ENCODE assay signal across 18 cellular contexts in genomic region chr7:39908973-39909372, GRCh38. TPM values are rescaled to one million over a fixed set of nuclear protein-coding genes. Genes with fewer than 3 reads are reported as not detected.
DNase-seq lines count a peak whose midpoint lies in the region; ATAC-seq, FAIRE-seq and TF ChIP-seq lines count a peak whose summit lies in the region.
"Had no signal": no experiment of that assay in that cellular context is flagged by ENCODE, and none has a peak within 500 bp of the region (broad histone marks: within the 10 kb centered on the region; RNA-seq: fewer than 3 reads in every experiment).

No MANE protein-coding gene starts in this region.

- no peak overlapping the region for H2BK5ac ChIP-seq in IMR-90 (ENCODE audit: low read depth, low read length, poor library complexity, severe bottlenecking)
- no peak overlapping the region for H2BK5ac ChIP-seq in H1 (ENCODE audit: low read depth, low read length)

- no peak overlapping the region for H3K9ac ChIP-seq in IMR-90 (ENCODE audit: low read depth, low read length)
- H3K9ac ChIP-seq in H1 (replicated peaks in 1 of 4; ENCODE audit: extremely low read depth in 1 of 4, low read depth in 3 of 4, low read length in 3 of 4) = no peak overlapping the region
- H3K9ac ChIP-seq: BLaER1 treated with 17β-estradiol and CSF1 and Interleukin-3, amounts not matched to agents 10 nM and 100 nM had no signal

- TF ChIP-seq EP300 in H1 (IDR thresholded peaks at IDR 0.05; ENCODE audit: borderline replicate concordance in 1 of 2, low read depth in 2 of 2, low read length in 2 of 2) = no peak

- H3K4me1 Mint-ChIP-seq in osteocyte (ENCODE audit: unreplicated experiment) = no peaks in the 10 kb centered on the region
- H3K4me1 Mint-ChIP-seq: B cell; CD4-positive, CD25-positive, alpha-beta regulatory T cell had no signal

- H2AFZ ChIP-seq in IMR-90 (replicated peaks; ENCODE audit: low read length, poor library complexity) (peak overlapping the region; percentile 53), H1 (ENCODE audit: low read length) (peak overlapping the region; percentile 59; the same call in 1 of the 2 replicates)

- peaks cover 3% of the 10 kb centered on the region; the same call in 1 of the 2 replicates for H3K27me3 ChIP-seq in IMR-90 (ENCODE audit: control insufficient read depth, insufficient read depth, low read length)
- no peaks in the 10 kb centered on the region for H3K27me3 ChIP-seq in H1 (replicated peaks in 1 of 4; ENCODE audit: control insufficient read depth in 3 of 4, extremely low read depth in 1 of 4, insufficient read depth in 3 of 4, low read length in 3 of 4)
- H3K27me3 ChIP-seq: BLaER1 treated with 17β-estradiol and CSF1 and Interleukin-3, amounts not matched to agents 10 nM and 100 nM had no signal

- DNase-seq in ELF-1 (ENCODE audit: low read depth, low spot score) (peak; percentile 46), IMR-90 (no peak), H1 (ENCODE audit: low read depth in 1 of 2, low spot score in 2 of 2) (no peak), osteocyte (ENCODE audit: extremely low spot score, unreplicated experiment) (peak; percentile 72), CD1c-positive myeloid dendritic cell (ENCODE audit: extremely low spot score) (no peak), cerebellar cortex (ENCODE audit: low spot score) (no peak)
- DNase-seq: CD4-positive, CD25-positive, alpha-beta regulatory T cell; CD8-positive, alpha-beta memory T cell; COR-L47; DMS 273 treated with DMSO at 0.1 percent for 48 hours; DMS53; GDM1 had no signal

- no peaks in the 10 kb centered on the region; the same call in 1 of the 2 replicates for H3K9me3 ChIP-seq in IMR-90 (ENCODE audit: control insufficient read depth, insufficient read depth, low read length)
- H3K9me3 ChIP-seq in H1 (ENCODE audit: insufficient read depth in 2 of 2, low read depth in 1 of 2, low read length in 1 of 2) = no peaks in the 10 kb centered on the region

- H3K23me2 ChIP-seq in H1 (ENCODE audit: low read depth, low read length) = no peaks in the 10 kb centered on the region

- TF ChIP-seq CTCF in IMR-90 (conservative IDR thresholded peaks at IDR 0.05; ENCODE audit: low read depth, low read length) (no peak), H1 (IDR thresholded peaks at IDR 0.05; ENCODE audit: control extremely low read depth in 1 of 3, insufficient read depth in 1 of 3, low read depth in 1 of 3, low read length in 3 of 3) (no peak), osteocyte (IDR thresholded peaks at IDR 0.05) (no peak)

- FAIRE-seq in H1 (lab: Jason Lieb, UNC) = no peak
- FAIRE-seq: GM12892, GM18507, K562 had no signal

- H3K27ac Mint-ChIP-seq in osteocyte (ENCODE audit: unreplicated experiment) = no peak overlapping the region
- H3K27ac Mint-ChIP-seq: B cell; CD4-positive, CD25-positive, alpha-beta regulatory T cell; CD8-positive, alpha-beta memory T cell had no signal

- H2BK120ac ChIP-seq in IMR-90 (ENCODE audit: low read depth, low read length) = no peak overlapping the region
- H2BK120ac ChIP-seq in H1 (replicated peaks; ENCODE audit: low read depth, low read length) = no peak overlapping the region

- no peak overlapping the region for H4K5ac ChIP-seq in IMR-90 (ENCODE audit: low read depth, low read length)
- no peak overlapping the region for H4K5ac ChIP-seq in H1 (ENCODE audit: insufficient read length, low read depth, low read length)

- POLR2A ChIA-PET in IMR-90 (lab: Charles Lee; ENCODE audit: unreplicated experiment) (no interaction called here), H1 (lab: Charles Lee; ENCODE audit: partially characterized antibody) (no interaction called here)

- H3K36me3 ChIP-seq in IMR-90 (ENCODE audit: control insufficient read depth, insufficient read depth, low read length) (no peaks in the 10 kb centered on the region), H1 (ENCODE audit: control insufficient read depth in 2 of 4, insufficient read depth in 4 of 4, low read length in 3 of 4) (no peaks in the 10 kb centered on the region)
- H3K36me3 ChIP-seq: BLaER1 treated with 17β-estradiol and CSF1 and Interleukin-3, amounts not matched to agents 10 nM and 100 nM; HAP-1 had no signal

- no peak overlapping the region for H4K91ac ChIP-seq in IMR-90 (ENCODE audit: insufficient read depth, low read depth, low read length)
- H4K91ac ChIP-seq in H1 (replicated peaks; ENCODE audit: insufficient read length, low read length) = no peak overlapping the region

- no peak overlapping the region for H3K4me3 Mint-ChIP-seq in osteocyte (ENCODE audit: unreplicated experiment)
- H3K4me3 Mint-ChIP-seq: B cell; CD8-positive, alpha-beta memory T cell had no signal

- ATAC-seq in IMR-90 (ENCODE audit: low read depth) = no peak
- ATAC-seq: K562 had no signal

- H2AK5ac ChIP-seq in IMR-90 (ENCODE audit: low read depth, low read length) (no peak overlapping the region), H1 (ENCODE audit: low read depth, low read length) (no peak overlapping the region)

- H3K18ac ChIP-seq in IMR-90 (ENCODE audit: low read depth, low read length) (no peak overlapping the region), H1 (ENCODE audit: extremely low read depth, low read length) (no peak overlapping the region)

- H3K27ac ChIP-seq in IMR-90 (ENCODE audit: insufficient read depth, low read length) = no peak overlapping the region
- no peak overlapping the region for H3K27ac ChIP-seq in H1 (ENCODE audit: low read depth, low read length)
- H3K27ac ChIP-seq: BLaER1 treated with 17β-estradiol and CSF1 and Interleukin-3, amounts not matched to agents 10 nM and 100 nM had no signal

- H3K36me3 Mint-ChIP-seq in osteocyte (ENCODE audit: unreplicated experiment) = no peaks in the 10 kb centered on the region

- H3K4ac ChIP-seq in IMR-90 (ENCODE audit: low read depth, low read length) (no peak overlapping the region), H1 (replicated peaks; ENCODE audit: insufficient read length, low read depth, low read length) (no peak overlapping the region)

- peaks cover 31% of the 10 kb centered on the region for H3K27me3 Mint-ChIP-seq in osteocyte (ENCODE audit: unreplicated experiment)

- H3K14ac ChIP-seq in IMR-90 (replicated peaks; ENCODE audit: low read depth, low read length) (no peak overlapping the region), H1 (ENCODE audit: insufficient read length) (no peak overlapping the region)

- no peak overlapping the region for H2BK20ac ChIP-seq in IMR-90 (ENCODE audit: low read depth, low read length)
- H2BK20ac ChIP-seq in H1 (ENCODE audit: low read length) = no peak overlapping the region

- H4K20me1 ChIP-seq in IMR-90 (ENCODE audit: insufficient read depth, low read length) (no peaks in the 10 kb centered on the region; the same call in 1 of the 2 replicates), H1 (replicated peaks in 1 of 2; ENCODE audit: control insufficient read depth in 1 of 2, insufficient read depth in 2 of 2, low read length in 2 of 2) (no peaks in the 10 kb centered on the region)
- H4K20me1 ChIP-seq: BLaER1 treated with 17β-estradiol and CSF1 and Interleukin-3, amounts not matched to agents 10 nM and 100 nM had no signal

- H4K8ac ChIP-seq in IMR-90 (ENCODE audit: low read depth in 2 of 2, low read length in 2 of 2) (no peak overlapping the region), H1 (ENCODE audit: extremely low read depth, insufficient read depth, low read length) (no peak overlapping the region)

- no peaks in the 10 kb centered on the region for H3K79me2 ChIP-seq in H1 (ENCODE audit: control insufficient read depth in 1 of 2, insufficient read depth in 2 of 2, low read length in 2 of 2)

- no CpG with 5 or more reads among the region's 4 CpGs for WGBS in IMR-90 (ENCODE audit: extremely low coverage in 2 of 2, insufficient read length in 1 of 2), 2 experiments
- WGBS in H1 (ENCODE audit: extremely low coverage in 1 of 2, insufficient coverage in 1 of 2, insufficient read length in 1 of 2, insufficient replicate concordance in 2 of 2, low coverage in 1 of 2, low lambda C conversion rate in 2 of 2, missing lambda C conversion rate in 1 of 2), 2 experiments = 89% methylated on average over 4 of the region's 4 CpGs; no CpG with 5 or more reads in 1 of the 2 experiments

- no peak overlapping the region for H2BK15ac ChIP-seq in IMR-90 (ENCODE audit: low read depth, low read length)
- H2BK15ac ChIP-seq in H1 (ENCODE audit: low read length) = no peak overlapping the region

- H3K23ac ChIP-seq in IMR-90 (ENCODE audit: low read depth, low read length) (no peak overlapping the region), H1 (ENCODE audit: insufficient read length) (no peak overlapping the region)

- dilution Hi-C loops in IMR-90 (cut with HindIII; ENCODE audit: low sequenced_read_pairs, unreplicated experiment) = no loop called here

- BruUV-seq in IMR-90 (replicated peaks; lab: Mats Ljungman, UMichigan) = no TSS peak

- H3K4me1 ChIP-seq in IMR-90 (ENCODE audit: control insufficient read depth, insufficient read depth, low read length) (peaks cover 1% of the 10 kb centered on the region; the same call in 1 of the 2 replicates), H1 (replicated peaks in 1 of 4; ENCODE audit: control insufficient read depth in 3 of 4, insufficient read depth in 4 of 4, low read length in 3 of 4) (no peaks in the 10 kb centered on the region)
- H3K4me1 ChIP-seq: HAP-1 had no signal

- TF ChIP-seq POLR2A in IMR-90 (IDR thresholded peaks at IDR 0.05; ENCODE audit: low read depth, low read length) (no peak), H1 (IDR thresholded peaks at IDR 0.05; ENCODE audit: control extremely low read depth in 1 of 2, low read depth in 2 of 2, low read length in 2 of 2) (no peak)

- H3K79me1 ChIP-seq in IMR-90 (ENCODE audit: low read depth in 1 of 2, low read length in 2 of 2) = no peaks in the 10 kb centered on the region
- no peaks in the 10 kb centered on the region for H3K79me1 ChIP-seq in H1 (ENCODE audit: low read depth, low read length)

- no peaks in the 10 kb centered on the region; the same call in 1 of the 2 replicates for H3K9me1 ChIP-seq in IMR-90 (ENCODE audit: insufficient read depth, low read length)

- TF ChIP-seq RAD21 in IMR-90 (IDR thresholded peaks at IDR 0.05; ENCODE audit: low read length) = no peak
- no peak for TF ChIP-seq RAD21 in H1 (IDR thresholded peaks at IDR 0.05 in 1 of 2, conservative IDR thresholded peaks at IDR 0.05 in 1 of 2; ENCODE audit: low read depth in 2 of 2, low read length in 2 of 2)

- CTCF ChIA-PET in IMR-90 (lab: Yijun Ruan, JAX) = no interaction called here
- CTCF ChIA-PET in H1 (lab: Charles Lee; ENCODE audit: partially characterized antibody) = interaction anchor here (0.5 to 2.6 kb wide), 6 partner anchors 11 to 244 kb away, joined by 3 to 24 read pairs (median 4); partner anchors contain the start of genes MPLKIP and SUGCT

- H2BK12ac ChIP-seq in H1 (ENCODE audit: low read depth, low read length) = no peak overlapping the region

- H3K4me2 ChIP-seq in IMR-90 (ENCODE audit: low read depth, low read length) = no peak overlapping the region
- no peak overlapping the region for H3K4me2 ChIP-seq in H1 (ENCODE audit: insufficient read depth in 1 of 2, low read depth in 2 of 2, low read length in 2 of 2)
- H3K4me2 ChIP-seq: BLaER1 treated with 17β-estradiol and CSF1 and Interleukin-3, amounts not matched to agents 10 nM and 100 nM had no signal

- in situ Hi-C loops in IMR-90 (cut with MboI; ENCODE audit: low sequenced_read_pairs) = no loop called here

- H2AK9ac ChIP-seq in IMR-90 (replicated peaks; ENCODE audit: low read depth, low read length, poor library complexity) = no peak overlapping the region

- intact Hi-C loops in IMR-90 (cut with micrococcal nuclease) = no loop called here

- no peak overlapping the region for H3K4me3 ChIP-seq in IMR-90 (ENCODE audit: insufficient read depth, low read depth, low read length)
- H3K4me3 ChIP-seq in H1 (ENCODE audit: extremely low read depth in 1 of 4, insufficient read depth in 2 of 4, low read depth in 3 of 4, low read length in 4 of 4) = no peak overlapping the region
- H3K4me3 ChIP-seq: BLaER1 treated with 17β-estradiol and CSF1 and Interleukin-3, amounts not matched to agents 10 nM and 100 nM; HAP-1; K562 had no signal

- H3K9me3 Mint-ChIP-seq in osteocyte (ENCODE audit: unreplicated experiment) = peaks cover 25% of the 10 kb centered on the region

- no peak overlapping the region for H3K56ac ChIP-seq in IMR-90 (ENCODE audit: extremely low read depth, insufficient read depth, low read length)
- no peak overlapping the region for H3K56ac ChIP-seq in H1 (replicated peaks; ENCODE audit: insufficient read length, low read depth, low read length)

RNA-seq across cellular contexts. Expression of gene CDK13, which starts 41.1 kb away (rescaled TPM):
- total RNA-seq in IMR-90 (2012; rRNA removed) (50.4 and 55.0 TPM in 2 replicates), osteocyte (58.7 and 60.6 TPM in 2 replicates)
- polyA plus RNA-seq in IMR-90 (2012; rRNA removed) (18.7 and 20.1 TPM in 2 replicates), H1 (2011; rRNA removed) (15.5 and 22.6 TPM in 2 replicates)
- polyA plus RNA-seq in IMR-90 (2012; cell fraction: cytosol; rRNA removed) = 9.2 and 9.5 TPM in 2 replicates
- 25.7 and 67.4 TPM in 2 replicates for polyA plus RNA-seq in IMR-90 (2012; cell fraction: nucleus; rRNA removed; ENCODE audit: low replicate concordance)
- total RNA-seq in H1 (2021; fragmentation: NEBNext Ultra II Directional; extraction: Animal tissue kit (Norgen Biotek cat#: 25700)) = 46.4 and 49.5 TPM in 2 replicates
- 22.1 TPM for polyA plus RNA-seq in H1 (2011; cell fraction: cytosol; rRNA removed)
- 26.5 TPM for polyA plus RNA-seq in H1 (2011; cell fraction: nucleus; rRNA removed)
- 25.5 to 34.9 TPM (median 29.9 TPM) in 4 replicates for polyA plus RNA-seq in H1 (2012, experiment 1 of 2)
- 9.1 TPM for polyA plus RNA-seq in H1 (2012, experiment 2 of 2)
- polyA plus RNA-seq in H1 (2013, experiment 1 of 2) = 27.7 TPM
- polyA plus RNA-seq in H1 (2013, experiment 2 of 2) = 22.8 TPM
- 76.6 and 90.8 TPM in 2 replicates for polyA minus RNA-seq in H1 (2011; rRNA and poly(A)+ RNA removed)
- 27.6 TPM for polyA minus RNA-seq in H1 (2011; cell fraction: cytosol; rRNA and poly(A)+ RNA removed)
- 92.3 TPM for polyA minus RNA-seq in H1 (2011; cell fraction: nucleus; rRNA and poly(A)+ RNA removed)

Comparison
In these comparisons a context has a peak if more than half of its experiments do, and no peak if none do; other contexts are left out.
1. DNase-seq: peak in ELF-1 (single experiment) and osteocyte (single experiment); none in IMR-90 (single experiment), H1 (0 of 2), CD1c-positive myeloid dendritic cell (single experiment) and cerebellar cortex (single experiment).